ENCODE assay signal across 8 cellular contexts in genomic region chrX:53080628-53081580, GRCh38. TPM values are rescaled to one million over a fixed set of nuclear protein-coding genes. Genes with fewer than 3 reads are reported as not detected.
A peak's percentile ranks its signal among the peaks of the same experiment; 100 is the strongest.
DNase-seq lines count a peak whose midpoint lies in the region; ATAC-seq and TF ChIP-seq lines count a peak whose summit lies in the region.

No MANE protein-coding gene starts in this region.

- peak overlapping the region; percentile 51 for H3K4me3 ChIP-seq in GM23338
- H3K4me3 ChIP-seq in fibroblast of lung (replicated peaks in 1 of 4; ENCODE audit: control extremely low read depth in 1 of 4, insufficient read depth in 1 of 4, low read depth in 3 of 4, low read length in 4 of 4), result peak overlapping the region in 2 of 4 experiments; percentile 28 to 36
- no peak overlapping the region for H3K4me3 ChIP-seq in skeletal muscle tissue (ENCODE audit: low read length in 3 of 3)

- DNase-seq in GM23338 (ENCODE audit: low spot score), result peak; percentile 11
- DNase-seq in activated CD4-positive, alpha-beta T cell treated with anti-CD3 and anti-CD28 coated beads, Interleukin-2, amount 10 ng/mL, durations not matched to agents 7 days and 5 days, result no peak
- DNase-seq in fibroblast of lung (ENCODE audit: low read depth in 2 of 2), result peak; percentile 19 to 29
- no peak for DNase-seq in DMS79 treated with DMSO at 0.1 percent for 48 hours (lab: John Stamatoyannopoulos, UW)
- no peak for DNase-seq in HK-2 (ENCODE audit: unreplicated experiment)
- no peak for DNase-seq in HuH-7 (ENCODE audit: low spot score)

- H3K27me3 ChIP-seq in GM23338 (ENCODE audit: insufficient read depth) (peaks cover 8% of the 10 kb centered on the region; the same call in 1 of the 2 replicates), fibroblast of lung (ENCODE audit: control insufficient read depth, insufficient read depth, low read length) (no peaks in the 10 kb centered on the region), skeletal muscle tissue (ENCODE audit: control insufficient read depth in 3 of 3, insufficient read depth in 3 of 3, low read length in 3 of 3) (no peaks in the 10 kb centered on the region)

- CTCF ChIA-PET in activated CD4-positive, alpha-beta T cell treated with anti-CD3 and anti-CD28 coated beads, Interleukin-2, amount 10 ng/mL, durations not matched to agents 7 days and 5 days (lab: Charles Lee), result no interaction called here

- no peaks in the 10 kb centered on the region for H3K9me3 ChIP-seq in fibroblast of lung (ENCODE audit: control insufficient read depth, insufficient read depth, low read depth, low read length)
- no peaks in the 10 kb centered on the region for H3K9me3 ChIP-seq in skeletal muscle tissue (ENCODE audit: control insufficient read depth in 3 of 3, low read length in 3 of 3)

- peaks cover 16% of the 10 kb centered on the region for H3K4me1 Mint-ChIP-seq in GM23338
- H3K4me1 Mint-ChIP-seq in activated CD4-positive, alpha-beta T cell treated with anti-CD3 and anti-CD28 coated beads, Interleukin-2, amount 10 ng/mL, durations not matched to agents 7 days and 5 days, result peaks cover 29% of the 10 kb centered on the region

- H4K20me1 ChIP-seq in GM23338 (replicated peaks; ENCODE audit: insufficient read depth) (no peaks in the 10 kb centered on the region; the same call in 1 of the 2 replicates), fibroblast of lung (ENCODE audit: control insufficient read depth, extremely low read depth, insufficient read depth, low read length) (no peaks in the 10 kb centered on the region)

- H3K79me2 ChIP-seq in GM23338 (replicated peaks; ENCODE audit: insufficient read depth) (0 out of 2 replicates have a peak, but pooled peaks cover 4% of the 10 kb centered on the region), fibroblast of lung (ENCODE audit: control insufficient read depth, insufficient read depth, low read length) (no peaks in the 10 kb centered on the region)

- no peak for TF ChIP-seq CTCF in GM23338 (conservative IDR thresholded peaks at IDR 0.05; ENCODE audit: low read depth in 2 of 2)
- no peak for TF ChIP-seq CTCF in fibroblast of lung (conservative IDR thresholded peaks at IDR 0.05 in 1 of 2, IDR thresholded peaks at IDR 0.05 in 1 of 2; ENCODE audit: low read depth in 1 of 2, low read length in 2 of 2)

- H3K36me3 Mint-ChIP-seq in GM23338 (ENCODE audit: low read depth), result peaks cover 30% of the 10 kb centered on the region
- peaks cover 13% of the 10 kb centered on the region for H3K36me3 Mint-ChIP-seq in activated CD4-positive, alpha-beta T cell treated with anti-CD3 and anti-CD28 coated beads, Interleukin-2, amount 10 ng/mL, durations not matched to agents 7 days and 5 days (ENCODE audit: low read depth)

- H3K4me1 ChIP-seq in GM23338 (ENCODE audit: insufficient read depth), result peaks cover 7% of the 10 kb centered on the region
- peaks cover 4% of the 10 kb centered on the region for H3K4me1 ChIP-seq in fibroblast of lung (ENCODE audit: control insufficient read depth, extremely low read depth, insufficient read depth, low read length)
- peaks cover 11 to 18% (median 12%) of the 10 kb centered on the region in 3 donors for H3K4me1 ChIP-seq in skeletal muscle tissue (ENCODE audit: control insufficient read depth in 3 of 3, insufficient read depth in 3 of 3, low read length in 3 of 3)

- H3K4me3 Mint-ChIP-seq in GM23338, result peak overlapping the region; percentile 66
- H3K4me3 Mint-ChIP-seq in activated CD4-positive, alpha-beta T cell treated with anti-CD3 and anti-CD28 coated beads, Interleukin-2, amount 10 ng/mL, durations not matched to agents 7 days and 5 days, result peak overlapping the region; percentile 74

- H3K9me2 ChIP-seq in GM23338 (ENCODE audit: insufficient read depth), result no peaks in the 10 kb centered on the region

- H3K9me3 Mint-ChIP-seq in GM23338, result no peaks in the 10 kb centered on the region; the same call in 1 of the 3 replicates
- H3K9me3 Mint-ChIP-seq in activated CD4-positive, alpha-beta T cell treated with anti-CD3 and anti-CD28 coated beads, Interleukin-2, amount 10 ng/mL, durations not matched to agents 7 days and 5 days, result no peaks in the 10 kb centered on the region

- H3K27ac ChIP-seq in GM23338 (ENCODE audit: low read depth) (no peak overlapping the region), fibroblast of lung (ENCODE audit: insufficient read depth, low read length) (peak overlapping the region; percentile 1), skeletal muscle tissue (ENCODE audit: low read depth, low read length) (peak overlapping the region; percentile 64)

- H2AFZ ChIP-seq in GM23338, result no peak overlapping the region
- no peak overlapping the region for H2AFZ ChIP-seq in fibroblast of lung (ENCODE audit: low read length)

- peaks cover 14% of the 10 kb centered on the region for H3K27me3 Mint-ChIP-seq in GM23338 (ENCODE audit: insufficient read depth, low read depth, poor library complexity)
- no peaks in the 10 kb centered on the region for H3K27me3 Mint-ChIP-seq in activated CD4-positive, alpha-beta T cell treated with anti-CD3 and anti-CD28 coated beads, Interleukin-2, amount 10 ng/mL, durations not matched to agents 7 days and 5 days

- no peaks in the 10 kb centered on the region for H3F3A ChIP-seq in GM23338 (replicated peaks; ENCODE audit: low read depth)

- POLR2A ChIA-PET in activated CD4-positive, alpha-beta T cell treated with anti-CD3 and anti-CD28 coated beads, Interleukin-2, amount 10 ng/mL, durations not matched to agents 7 days and 5 days (lab: Charles Lee), result no interaction called here

- ATAC-seq in GM23338 (no peak), GM21529 (IDR thresholded peaks at IDR 0.05; ENCODE audit: unreplicated experiment) (no peak)

- peak overlapping the region; percentile 45 for H3K27ac Mint-ChIP-seq in GM23338
- peak overlapping the region; percentile 94 for H3K27ac Mint-ChIP-seq in activated CD4-positive, alpha-beta T cell treated with anti-CD3 and anti-CD28 coated beads, Interleukin-2, amount 10 ng/mL, durations not matched to agents 7 days and 5 days

- H3K36me3 ChIP-seq in GM23338 (ENCODE audit: insufficient read depth), result no peaks in the 10 kb centered on the region
- H3K36me3 ChIP-seq in fibroblast of lung (ENCODE audit: control insufficient read depth, insufficient read depth, low read length), result peaks cover 9% of the 10 kb centered on the region
- H3K36me3 ChIP-seq in skeletal muscle tissue (ENCODE audit: control insufficient read depth in 3 of 3, insufficient read depth in 3 of 3, low read length in 3 of 3), result peaks cover 4 to 8% (median 6%) of the 10 kb centered on the region in 3 donors

- H3K9ac ChIP-seq in fibroblast of lung (ENCODE audit: insufficient read depth, low read length) (no peak overlapping the region), skeletal muscle tissue (ENCODE audit: low read depth in 1 of 3, low read length in 3 of 3) (peak overlapping the region; percentile 8 to 61 (median 10))

- H3K4me2 ChIP-seq in GM23338, result peak overlapping the region; percentile 81
- H3K4me2 ChIP-seq in fibroblast of lung (ENCODE audit: extremely low read depth, insufficient read depth, low read length), result peak overlapping the region; percentile 40

TF ChIP-seq in GM23338, 12 proteins besides CTCF, POLR2A, EP300 and RAD21 (continues in another document):
- TF ChIP-seq ZNF331 (CRISPR knock-in tag; IDR thresholded peaks at IDR 0.05; ENCODE audit: low read depth), result no peak
- no peak for TF ChIP-seq NANOG (IDR thresholded peaks at IDR 0.05; ENCODE audit: borderline replicate concordance)

RNA-seq across cellular contexts. Expression of gene TSPYL2, which starts 1.3 kb away (rescaled TPM):
- 9.9 and 13.4 TPM in 2 replicates for total RNA-seq in GM23338 (2014; rRNA removed; shearing (Covaris generic))
- 11.6 and 13.4 TPM in 2 replicates for polyA plus RNA-seq in GM23338 (2016; fragmentation: Nextera tagmentation; extraction: Ambion mirVana)
- 10 to 100 TPM; 15.3 to 18.9 TPM for total RNA-seq in activated CD4-positive, alpha-beta T cell treated with anti-CD3 and anti-CD28 coated beads, Interleukin-2, amount 10 ng/mL, durations not matched to agents 7 days and 5 days
- 9.2 and 10.2 TPM in 2 replicates for total RNA-seq in fibroblast of lung
- 14.6 and 21.0 TPM in 2 replicates for polyA plus RNA-seq in fibroblast of lung
- polyA plus RNA-seq in fibroblast of lung (2012), result 13.4 and 16.3 TPM in 2 replicates
- polyA minus RNA-seq in fibroblast of lung (ENCODE audit: low replicate concordance), result 0.12 and 2.8 TPM in 2 replicates
- total RNA-seq in skeletal muscle tissue, result 7.3 TPM

RNA-seq across cellular contexts. Expression of gene KANTR, which starts 13.0 kb away (rescaled TPM):
- 15.3 and 15.5 TPM in 2 replicates for total RNA-seq in GM23338 (2014; rRNA removed; shearing (Covaris generic))
- polyA plus RNA-seq in GM23338 (2016; fragmentation: Nextera tagmentation; extraction: Ambion mirVana) (5.4 and 6.4 TPM in 2 replicates), fibroblast of lung (1.9 and 2.4 TPM in 2 replicates)
- 10 to 100 TPM in 1 of 2 experiments, 1 to 10 TPM in 1; 9.7 to 10.5 TPM for total RNA-seq in activated CD4-positive, alpha-beta T cell treated with anti-CD3 and anti-CD28 coated beads, Interleukin-2, amount 10 ng/mL, durations not matched to agents 7 days and 5 days
- total RNA-seq in fibroblast of lung (3.9 and 7.1 TPM in 2 replicates), skeletal muscle tissue (12.0 TPM)
- 0.98 and 1.4 TPM in 2 replicates for polyA plus RNA-seq in fibroblast of lung (2012)
- polyA minus RNA-seq in fibroblast of lung (ENCODE audit: low replicate concordance), result 11.5 and 28.0 TPM in 2 replicates

RNA-seq across cellular contexts. Expression of gene GPR173, which starts 32.3 kb away (rescaled TPM):
- 7.7 TPM in 2 replicates for total RNA-seq in GM23338 (2014; rRNA removed; shearing (Covaris generic))
- polyA plus RNA-seq in GM23338 (2016; fragmentation: Nextera tagmentation; extraction: Ambion mirVana) (0.92 and 0.94 TPM in 2 replicates), fibroblast of lung (3.9 and 4.0 TPM in 2 replicates)
- not detected for total RNA-seq in activated CD4-positive, alpha-beta T cell treated with anti-CD3 and anti-CD28 coated beads, Interleukin-2, amount 10 ng/mL, durations not matched to agents 7 days and 5 days
- total RNA-seq in fibroblast of lung (2.3 and 5.6 TPM in 2 replicates), skeletal muscle tissue (2.1 TPM)
- polyA plus RNA-seq in fibroblast of lung (2012), result 3.5 and 3.7 TPM in 2 replicates
- 13.3 and 14.2 TPM in 2 replicates for polyA minus RNA-seq in fibroblast of lung (ENCODE audit: low replicate concordance)

Comparison
In these comparisons a context has a peak if more than half of its experiments do, and no peak if none do; other contexts are left out.
1. DNase-seq: peak in GM23338 (single experiment) and fibroblast of lung (2 of 2); none in activated CD4-positive, alpha-beta T cell treated with anti-CD3 and anti-CD28 coated beads, Interleukin-2, amount 10 ng/mL, durations not matched to agents 7 days and 5 days (single experiment), DMS79 treated with DMSO at 0.1 percent for 48 hours (single experiment), HK-2 (single experiment) and HuH-7 (single experiment).